In genomic region chr3:139416275-139416674, GRCh38 we compare ENCODE assay signal across 35 cellular contexts.
"Had no signal": no experiment of that assay in that cellular context is flagged by ENCODE, and none has a peak within 500 bp of the region (broad histone marks: within the 10 kb centered on the region; RNA-seq: fewer than 3 reads in every experiment).

No MANE protein-coding gene starts in this region.

- H3K27ac ChIP-seq: KMS-11 had no signal

- H3K4me3 ChIP-seq: MG63 had no signal

- H3K9ac ChIP-seq: KMS-11 had no signal

- H3K4me2 ChIP-seq: KMS-11 had no signal

- H3K27me3 ChIP-seq: MG63 had no signal

- H3K36me3 ChIP-seq: MG63 had no signal

- DNase-seq: Karpas-422, Kasumi-1, MG63, MM.1S, MV-4-11, NCI-H1048, NCI-H1092, NCI-H1092 treated with DMSO at 0.1 percent for 48 hours, NCI-H1105, NCI-H1105 treated with DMSO at 0.1 percent for 48 hours, NCI-H1417, NCI-H1417 treated with DMSO at 0.1 percent for 48 hours, NCI-H1436, NCI-H1436 treated with DMSO at 0.1 percent for 48 hours, NCI-H146, NCI-H1694, NCI-H1694 treated with DMSO at 0.1 percent for 48 hours, NCI-H187, NCI-H187 treated with DMSO at 0.1 percent for 48 hours, NCI-H1930, NCI-H2029, NCI-H2029 treated with DMSO at 0.1 percent for 48 hours, NCI-H2081, NCI-H2081 treated with DMSO at 0.1 percent for 48 hours, NCI-H2107, NCI-H2171, NCI-H2171 treated with DMSO at 0.1 percent for 48 hours, NCI-H2227 treated with DMSO at 0.1 percent for 48 hours, NCI-H226, NCI-H345, NCI-H446, NCI-H446 treated with DMSO at 0.1 percent for 48 hours, NCI-H510A, NCI-H510A treated with DMSO at 0.1 percent for 48 hours had no signal
